Comparison of ENCODE assay signal across 15 cellular contexts in the genomic region with DNA sequence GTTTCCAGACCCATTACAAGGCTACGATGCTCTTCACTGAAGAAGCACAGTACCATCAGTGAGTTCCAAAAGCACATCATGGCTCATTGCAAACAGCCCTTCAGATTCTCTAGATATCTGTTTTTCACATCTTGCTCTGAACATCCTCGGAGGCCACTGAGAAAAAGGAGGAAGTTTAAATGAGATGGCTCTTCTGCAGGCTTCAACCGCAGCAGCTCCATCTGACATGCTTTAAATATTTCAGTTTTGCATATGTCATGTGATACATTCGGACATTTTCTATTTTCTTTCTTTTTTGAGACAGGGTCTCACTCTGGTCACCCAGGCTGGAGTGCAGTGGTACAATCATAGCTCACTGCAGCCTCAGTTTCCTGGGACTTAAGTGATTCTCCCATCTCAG.
DNase-seq lines count a peak whose midpoint lies in the region; ATAC-seq and TF ChIP-seq lines count a peak whose summit lies in the region.
"Had no signal": no experiment of that assay in that cellular context is flagged by ENCODE, and none has a peak within 500 bp of the region (broad histone marks: within the 10 kb centered on the region; RNA-seq: fewer than 3 reads in every experiment).

No MANE protein-coding gene starts in this region.

- H3K27ac ChIP-seq in A673 (ENCODE audit: low read depth, low read length, poor library complexity, severe bottlenecking): no peak overlapping the region
- no peak overlapping the region for H3K27ac ChIP-seq in foreskin keratinocyte
- H3K27ac ChIP-seq: body of pancreas, heart right ventricle had no signal

- H3K27me3 ChIP-seq in A673 (replicated peaks; ENCODE audit: insufficient read depth, low read depth, low read length, poor library complexity) (no peaks in the 10 kb centered on the region), foreskin keratinocyte (no peaks in the 10 kb centered on the region)
- H3K27me3 ChIP-seq: body of pancreas had no signal

- no peaks in the 10 kb centered on the region for H3K36me3 Mint-ChIP-seq in activated CD4-positive, alpha-beta memory T cell treated with anti-CD3 and anti-CD28 coated beads for 36 hours

- peaks cover 3% of the 10 kb centered on the region for H3K9me3 ChIP-seq in A673 (ENCODE audit: low read depth, low read length, poor library complexity, severe bottlenecking)
- H3K9me3 ChIP-seq: body of pancreas, heart right ventricle had no signal

- H3K4me3 ChIP-seq in A673 (ENCODE audit: low read depth, low read length, poor library complexity, severe bottlenecking): no peak overlapping the region
- H3K4me3 ChIP-seq: body of pancreas, heart right ventricle had no signal

- no peaks in the 10 kb centered on the region for H3K9me3 Mint-ChIP-seq in activated CD4-positive, alpha-beta memory T cell treated with anti-CD3 and anti-CD28 coated beads for 36 hours
- H3K9me3 Mint-ChIP-seq: activated T-cell treated with anti-CD3 and anti-CD28 coated beads, Interleukin-2, amount 50 U/mL, for 24 hours had no signal

- POLR2A ChIA-PET in activated CD4-positive, alpha-beta memory T cell treated with anti-CD3 and anti-CD28 coated beads for 36 hours (lab: Charles Lee): no interaction called here
- POLR2A ChIA-PET in A673 (lab: Charles Lee; ENCODE audit: low non-redundant PET): no interaction called here

- H3K27me3 Mint-ChIP-seq in activated CD4-positive, alpha-beta memory T cell treated with anti-CD3 and anti-CD28 coated beads for 36 hours: peaks cover 4% of the 10 kb centered on the region

- no peaks in the 10 kb centered on the region for H3K4me1 ChIP-seq in A673 (ENCODE audit: insufficient read depth, low read length, poor library complexity, severe bottlenecking)
- no peaks in the 10 kb centered on the region for H3K4me1 ChIP-seq in foreskin keratinocyte
- H3K4me1 ChIP-seq: body of pancreas, heart right ventricle had no signal

- H3K27ac Mint-ChIP-seq in activated CD4-positive, alpha-beta memory T cell treated with anti-CD3 and anti-CD28 coated beads for 36 hours: no peak overlapping the region

- H3K36me3 ChIP-seq in A673 (ENCODE audit: insufficient read depth, low read length, poor library complexity, severe bottlenecking): no peaks in the 10 kb centered on the region
- H3K36me3 ChIP-seq: heart right ventricle had no signal

- intact Hi-C loops in activated CD4-positive, alpha-beta memory T cell treated with anti-CD3 and anti-CD28 coated beads for 36 hours (cut with micrococcal nuclease): no loop called here
- intact Hi-C loops in A673 (cut with micrococcal nuclease; ENCODE audit: unreplicated experiment): no loop called here

- ATAC-seq in GM18858 (IDR thresholded peaks at IDR 0.05; ENCODE audit: unreplicated experiment) (peak; percentile 36), GM21528 (IDR thresholded peaks at IDR 0.05; ENCODE audit: low FRiP score, unreplicated experiment) (peak; percentile 87), HG03354 (IDR thresholded peaks at IDR 0.05; ENCODE audit: poor library complexity, severe bottlenecking, unreplicated experiment) (peak; percentile 78), GM19452 (IDR thresholded peaks at IDR 0.05; ENCODE audit: unreplicated experiment) (no peak), foreskin keratinocyte (no peak)
- ATAC-seq: body of pancreas, heart right ventricle had no signal

- DNase-seq in activated CD4-positive, alpha-beta memory T cell treated with anti-CD3 and anti-CD28 coated beads for 36 hours: peak; percentile 8
- DNase-seq in A673 (ENCODE audit: low spot score) (no peak), NCI-H524 treated with DMSO at 0.1 percent for 48 hours (lab: John Stamatoyannopoulos, UW) (no peak), foreskin keratinocyte (no peak)
- DNase-seq: activated T-cell treated with anti-CD3 and anti-CD28 coated beads, Interleukin-2, amount 50 U/mL, for 24 hours; body of pancreas; heart right ventricle; mesenchymal stem cell; NCI-H2171 treated with DMSO at 0.1 percent for 48 hours; posterior cingulate gyrus; stimulated activated naive CD8-positive, alpha-beta T cell treated with anti-CD3 and anti-CD28 coated beads, Interleukin-15, Interleukin-2, amounts not matched to agents 100 U/mL and 50 U/mL, for 24 hours had no signal

- BruUV-seq in A673 (replicated peaks; lab: Mats Ljungman, UMichigan): no TSS peak

- CTCF ChIA-PET in activated CD4-positive, alpha-beta memory T cell treated with anti-CD3 and anti-CD28 coated beads for 36 hours (lab: Charles Lee): interaction anchor here (0.8 to 1.0 kb wide), 2 partner anchors 18 to 19 kb away, joined by 3 read pairs; no protein-coding TSS in a partner anchor
- CTCF ChIA-PET in A673 (lab: Charles Lee): no interaction called here

- no peak overlapping the region for H3K4me3 Mint-ChIP-seq in activated CD4-positive, alpha-beta memory T cell treated with anti-CD3 and anti-CD28 coated beads for 36 hours

- TF ChIP-seq CTCF in A673 (conservative IDR thresholded peaks at IDR 0.05; ENCODE audit: low read depth, low read length) (no peak), foreskin keratinocyte (conservative IDR thresholded peaks at IDR 0.05) (no peak)

- peaks cover 12% of the 10 kb centered on the region for H3K4me1 Mint-ChIP-seq in activated CD4-positive, alpha-beta memory T cell treated with anti-CD3 and anti-CD28 coated beads for 36 hours (ENCODE audit: low read depth)

Comparison
In these comparisons a context has a peak if more than half of its experiments do, and no peak if none do; other contexts are left out.
1. ATAC-seq: peak in GM18858 (single experiment), GM21528 (single experiment) and HG03354 (single experiment); none in GM19452 (single experiment) and foreskin keratinocyte (single experiment).